Comparison of ENCODE assay signal across 18 cellular contexts in genomic region chr3:164387236-164387635, GRCh38.
DNase-seq lines count a peak whose midpoint lies in the region; TF ChIP-seq lines count a peak whose summit lies in the region.
"Had no signal": no experiment of that assay in that cellular context is flagged by ENCODE, and none has a peak within 500 bp of the region (broad histone marks: within the 10 kb centered on the region; RNA-seq: fewer than 3 reads in every experiment).

No MANE protein-coding gene starts in this region.

- H3K4me2 ChIP-seq in Karpas-422 (ENCODE audit: low read depth, low read length, poor library complexity, severe bottlenecking): no peak overlapping the region
- H3K4me2 ChIP-seq: BLaER1 had no signal

- no peak overlapping the region for H3K4me3 ChIP-seq in WERI-Rb-1 (ENCODE audit: low read depth, low read length)
- no peak overlapping the region for H3K4me3 ChIP-seq in Karpas-422 (ENCODE audit: low read length)
- H3K4me3 ChIP-seq: BLaER1, HAP-1 had no signal

- no peaks in the 10 kb centered on the region for H3K4me1 ChIP-seq in Karpas-422 (ENCODE audit: low read length)
- H3K4me1 ChIP-seq: BLaER1, HAP-1 had no signal

- no peaks in the 10 kb centered on the region for H3K79me2 ChIP-seq in Karpas-422 (ENCODE audit: low read length)

- no peaks in the 10 kb centered on the region for H4K20me1 ChIP-seq in Karpas-422 (ENCODE audit: insufficient read depth, low read depth, low read length)
- H4K20me1 ChIP-seq: BLaER1 had no signal

- peak; percentile 29 for DNase-seq in D341Med (ENCODE audit: low spot score)
- DNase-seq in NCI-H524 treated with DMSO at 0.1 percent for 48 hours (lab: John Stamatoyannopoulos, UW): peak; percentile 84
- DNase-seq in WERI-Rb-1: peak; percentile 73
- DNase-seq in COLO668 (lab: John Stamatoyannopoulos, UW; ENCODE audit: unreplicated experiment): no peak
- DNase-seq in Karpas-422: no peak
- DNase-seq in DMS153 treated with DMSO at 0.1 percent for 48 hours (lab: John Stamatoyannopoulos, UW; ENCODE audit: unreplicated experiment): no peak
- DNase-seq: CD4-positive, CD25-positive, alpha-beta regulatory T cell; CD8-positive, alpha-beta T cell; DMS 273 treated with DMSO at 0.1 percent for 48 hours; DMS53; DMS79 treated with DMSO at 0.1 percent for 48 hours; GF-D8; GOT3; HFFc6 had no signal

- H3K27ac ChIP-seq in WERI-Rb-1 (peak overlapping the region; percentile 44), Karpas-422 (ENCODE audit: low read length) (no peak overlapping the region)
- H3K27ac ChIP-seq: 22Rv1, BLaER1, C4-2B had no signal

- H3K9ac ChIP-seq in Karpas-422 (ENCODE audit: low read length): no peak overlapping the region
- H3K9ac ChIP-seq: BLaER1 had no signal

- TF ChIP-seq CTCF in WERI-Rb-1 (IDR thresholded peaks at IDR 0.05; ENCODE audit: low read depth, low read length): no peak

- H3K9me2 ChIP-seq in Karpas-422 (replicated peaks; ENCODE audit: insufficient read depth, low read length): no peaks in the 10 kb centered on the region

- H2AFZ ChIP-seq in Karpas-422 (ENCODE audit: low read length): no peak overlapping the region

- H3K36me3 ChIP-seq in WERI-Rb-1: no peaks in the 10 kb centered on the region
- H3K36me3 ChIP-seq in Karpas-422 (ENCODE audit: insufficient read depth, low read length): no peaks in the 10 kb centered on the region
- H3K36me3 ChIP-seq: BLaER1, HAP-1 had no signal

- no peaks in the 10 kb centered on the region for H3K27me3 ChIP-seq in WERI-Rb-1 (ENCODE audit: insufficient read depth, low read depth, severe bottlenecking)
- H3K27me3 ChIP-seq in Karpas-422 (ENCODE audit: low read length): no peaks in the 10 kb centered on the region
- H3K27me3 ChIP-seq: BLaER1 had no signal

- peaks cover 8% of the 10 kb centered on the region for H3K9me3 ChIP-seq in WERI-Rb-1 (ENCODE audit: severe bottlenecking)
- H3K9me3 ChIP-seq in Karpas-422 (ENCODE audit: low read length): peaks cover 24% of the 10 kb centered on the region
- H3K9me3 ChIP-seq: BLaER1, HAP-1 had no signal

Comparison
In these comparisons a context has a peak if more than half of its experiments do, and no peak if none do; other contexts are left out.
1. DNase-seq: peak in D341Med (single experiment), NCI-H524 treated with DMSO at 0.1 percent for 48 hours (single experiment) and WERI-Rb-1 (single experiment); none in COLO668 (single experiment), Karpas-422 (single experiment) and DMS153 treated with DMSO at 0.1 percent for 48 hours (single experiment).